Comparison of ENCODE assay signal across 1 cellular context in the genomic region with DNA sequence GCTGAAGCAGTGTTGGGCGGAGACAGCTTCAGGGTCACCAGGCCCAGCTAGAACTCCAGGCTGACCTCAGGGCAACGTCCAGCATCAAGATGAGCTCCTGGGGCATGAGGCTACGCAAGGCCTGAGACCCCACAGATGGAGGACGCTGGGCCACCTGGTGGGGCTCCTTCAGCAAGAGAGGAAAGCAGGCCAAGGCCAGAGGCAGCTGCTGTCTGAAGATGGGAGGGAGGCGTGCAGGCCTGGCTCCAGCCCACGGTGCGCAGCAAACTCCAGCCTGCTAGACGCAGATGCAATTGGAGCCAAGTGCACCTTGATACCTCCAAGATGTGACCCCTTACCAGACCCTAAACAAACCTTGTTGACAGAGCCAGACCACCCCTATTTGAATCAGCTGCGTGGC.
TF ChIP-seq lines count a peak whose summit lies in the region.

No MANE protein-coding gene starts in this region.

TF ChIP-seq in GM23338, 12 proteins besides CTCF, POLR2A, EP300 and RAD21 (continued from another document):
- TF ChIP-seq, protein P1, sequence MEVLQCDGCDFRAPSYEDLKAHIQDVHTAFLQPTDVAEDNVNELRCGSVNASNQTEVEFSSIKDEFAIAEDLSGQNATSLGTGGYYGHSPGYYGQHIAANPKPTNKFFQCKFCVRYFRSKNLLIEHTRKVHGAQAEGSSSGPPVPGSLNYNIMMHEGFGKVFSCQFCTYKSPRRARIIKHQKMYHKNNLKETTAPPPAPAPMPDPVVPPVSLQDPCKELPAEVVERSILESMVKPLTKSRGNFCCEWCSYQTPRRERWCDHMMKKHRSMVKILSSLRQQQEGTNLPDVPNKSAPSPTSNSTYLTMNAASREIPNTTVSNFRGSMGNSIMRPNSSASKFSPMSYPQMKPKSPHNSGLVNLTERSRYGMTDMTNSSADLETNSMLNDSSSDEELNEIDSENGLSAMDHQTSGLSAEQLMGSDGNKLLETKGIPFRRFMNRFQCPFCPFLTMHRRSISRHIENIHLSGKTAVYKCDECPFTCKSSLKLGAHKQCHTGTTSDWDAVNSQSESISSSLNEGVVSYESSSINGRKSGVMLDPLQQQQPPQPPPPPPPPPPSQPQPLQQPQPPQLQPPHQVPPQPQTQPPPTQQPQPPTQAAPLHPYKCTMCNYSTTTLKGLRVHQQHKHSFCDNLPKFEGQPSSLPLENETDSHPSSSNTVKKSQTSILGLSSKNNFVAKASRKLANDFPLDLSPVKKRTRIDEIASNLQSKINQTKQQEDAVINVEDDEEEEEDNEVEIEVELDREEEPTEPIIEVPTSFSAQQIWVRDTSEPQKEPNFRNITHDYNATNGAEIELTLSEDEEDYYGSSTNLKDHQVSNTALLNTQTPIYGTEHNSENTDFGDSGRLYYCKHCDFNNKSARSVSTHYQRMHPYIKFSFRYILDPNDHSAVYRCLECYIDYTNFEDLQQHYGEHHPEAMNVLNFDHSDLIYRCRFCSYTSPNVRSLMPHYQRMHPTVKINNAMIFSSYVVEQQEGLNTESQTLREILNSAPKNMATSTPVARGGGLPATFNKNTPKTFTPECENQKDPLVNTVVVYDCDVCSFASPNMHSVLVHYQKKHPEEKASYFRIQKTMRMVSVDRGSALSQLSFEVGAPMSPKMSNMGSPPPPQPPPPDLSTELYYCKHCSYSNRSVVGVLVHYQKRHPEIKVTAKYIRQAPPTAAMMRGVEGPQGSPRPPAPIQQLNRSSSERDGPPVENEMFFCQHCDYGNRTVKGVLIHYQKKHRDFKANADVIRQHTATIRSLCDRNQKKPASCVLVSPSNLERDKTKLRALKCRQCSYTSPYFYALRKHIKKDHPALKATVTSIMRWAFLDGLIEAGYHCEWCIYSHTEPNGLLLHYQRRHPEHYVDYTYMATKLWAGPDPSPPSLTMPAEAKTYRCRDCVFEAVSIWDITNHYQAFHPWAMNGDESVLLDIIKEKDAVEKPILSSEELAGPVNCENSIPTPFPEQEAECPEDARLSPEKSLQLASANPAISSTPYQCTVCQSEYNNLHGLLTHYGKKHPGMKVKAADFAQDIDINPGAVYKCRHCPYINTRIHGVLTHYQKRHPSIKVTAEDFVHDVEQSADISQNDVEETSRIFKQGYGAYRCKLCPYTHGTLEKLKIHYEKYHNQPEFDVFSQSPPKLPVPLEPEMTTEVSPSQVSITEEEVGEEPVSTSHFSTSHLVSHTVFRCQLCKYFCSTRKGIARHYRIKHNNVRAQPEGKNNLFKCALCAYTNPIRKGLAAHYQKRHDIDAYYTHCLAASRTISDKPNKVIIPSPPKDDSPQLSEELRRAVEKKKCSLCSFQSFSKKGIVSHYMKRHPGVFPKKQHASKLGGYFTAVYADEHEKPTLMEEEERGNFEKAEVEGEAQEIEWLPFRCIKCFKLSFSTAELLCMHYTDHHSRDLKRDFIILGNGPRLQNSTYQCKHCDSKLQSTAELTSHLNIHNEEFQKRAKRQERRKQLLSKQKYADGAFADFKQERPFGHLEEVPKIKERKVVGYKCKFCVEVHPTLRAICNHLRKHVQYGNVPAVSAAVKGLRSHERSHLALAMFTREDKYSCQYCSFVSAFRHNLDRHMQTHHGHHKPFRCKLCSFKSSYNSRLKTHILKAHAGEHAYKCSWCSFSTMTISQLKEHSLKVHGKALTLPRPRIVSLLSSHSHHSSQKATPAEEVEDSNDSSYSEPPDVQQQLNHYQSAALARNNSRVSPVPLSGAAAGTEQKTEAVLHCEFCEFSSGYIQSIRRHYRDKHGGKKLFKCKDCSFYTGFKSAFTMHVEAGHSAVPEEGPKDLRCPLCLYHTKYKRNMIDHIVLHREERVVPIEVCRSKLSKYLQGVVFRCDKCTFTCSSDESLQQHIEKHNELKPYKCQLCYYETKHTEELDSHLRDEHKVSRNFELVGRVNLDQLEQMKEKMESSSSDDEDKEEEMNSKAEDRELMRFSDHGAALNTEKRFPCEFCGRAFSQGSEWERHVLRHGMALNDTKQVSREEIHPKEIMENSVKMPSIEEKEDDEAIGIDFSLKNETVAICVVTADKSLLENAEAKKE (CRISPR knock-in tag; IDR thresholded peaks at IDR 0.05) = no peak
- no peak for TF ChIP-seq ETS1 (IDR thresholded peaks at IDR 0.05)
- no peak for TF ChIP-seq POLR2AphosphoS5 (IDR thresholded peaks at IDR 0.05; ENCODE audit: low read depth)
- TF ChIP-seq EZH2 (IDR thresholded peaks at IDR 0.05; ENCODE audit: low read depth, unreplicated experiment) = no peak
- TF ChIP-seq, protein P2, sequence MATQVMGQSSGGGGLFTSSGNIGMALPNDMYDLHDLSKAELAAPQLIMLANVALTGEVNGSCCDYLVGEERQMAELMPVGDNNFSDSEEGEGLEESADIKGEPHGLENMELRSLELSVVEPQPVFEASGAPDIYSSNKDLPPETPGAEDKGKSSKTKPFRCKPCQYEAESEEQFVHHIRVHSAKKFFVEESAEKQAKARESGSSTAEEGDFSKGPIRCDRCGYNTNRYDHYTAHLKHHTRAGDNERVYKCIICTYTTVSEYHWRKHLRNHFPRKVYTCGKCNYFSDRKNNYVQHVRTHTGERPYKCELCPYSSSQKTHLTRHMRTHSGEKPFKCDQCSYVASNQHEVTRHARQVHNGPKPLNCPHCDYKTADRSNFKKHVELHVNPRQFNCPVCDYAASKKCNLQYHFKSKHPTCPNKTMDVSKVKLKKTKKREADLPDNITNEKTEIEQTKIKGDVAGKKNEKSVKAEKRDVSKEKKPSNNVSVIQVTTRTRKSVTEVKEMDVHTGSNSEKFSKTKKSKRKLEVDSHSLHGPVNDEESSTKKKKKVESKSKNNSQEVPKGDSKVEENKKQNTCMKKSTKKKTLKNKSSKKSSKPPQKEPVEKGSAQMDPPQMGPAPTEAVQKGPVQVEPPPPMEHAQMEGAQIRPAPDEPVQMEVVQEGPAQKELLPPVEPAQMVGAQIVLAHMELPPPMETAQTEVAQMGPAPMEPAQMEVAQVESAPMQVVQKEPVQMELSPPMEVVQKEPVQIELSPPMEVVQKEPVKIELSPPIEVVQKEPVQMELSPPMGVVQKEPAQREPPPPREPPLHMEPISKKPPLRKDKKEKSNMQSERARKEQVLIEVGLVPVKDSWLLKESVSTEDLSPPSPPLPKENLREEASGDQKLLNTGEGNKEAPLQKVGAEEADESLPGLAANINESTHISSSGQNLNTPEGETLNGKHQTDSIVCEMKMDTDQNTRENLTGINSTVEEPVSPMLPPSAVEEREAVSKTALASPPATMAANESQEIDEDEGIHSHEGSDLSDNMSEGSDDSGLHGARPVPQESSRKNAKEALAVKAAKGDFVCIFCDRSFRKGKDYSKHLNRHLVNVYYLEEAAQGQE (IDR thresholded peaks at IDR 0.05; ENCODE audit: unreplicated experiment) = no peak
- TF ChIP-seq ZNF114 (CRISPR knock-in tag; IDR thresholded peaks at IDR 0.05) = no peak
- TF ChIP-seq STAT1 (IDR thresholded peaks at IDR 0.05; ENCODE audit: unreplicated experiment) = no peak
- no peak for TF ChIP-seq JUNB (IDR thresholded peaks at IDR 0.05; ENCODE audit: unreplicated experiment)
